Comparison of ENCODE assay signal across 17 cellular contexts in the genomic region with DNA sequence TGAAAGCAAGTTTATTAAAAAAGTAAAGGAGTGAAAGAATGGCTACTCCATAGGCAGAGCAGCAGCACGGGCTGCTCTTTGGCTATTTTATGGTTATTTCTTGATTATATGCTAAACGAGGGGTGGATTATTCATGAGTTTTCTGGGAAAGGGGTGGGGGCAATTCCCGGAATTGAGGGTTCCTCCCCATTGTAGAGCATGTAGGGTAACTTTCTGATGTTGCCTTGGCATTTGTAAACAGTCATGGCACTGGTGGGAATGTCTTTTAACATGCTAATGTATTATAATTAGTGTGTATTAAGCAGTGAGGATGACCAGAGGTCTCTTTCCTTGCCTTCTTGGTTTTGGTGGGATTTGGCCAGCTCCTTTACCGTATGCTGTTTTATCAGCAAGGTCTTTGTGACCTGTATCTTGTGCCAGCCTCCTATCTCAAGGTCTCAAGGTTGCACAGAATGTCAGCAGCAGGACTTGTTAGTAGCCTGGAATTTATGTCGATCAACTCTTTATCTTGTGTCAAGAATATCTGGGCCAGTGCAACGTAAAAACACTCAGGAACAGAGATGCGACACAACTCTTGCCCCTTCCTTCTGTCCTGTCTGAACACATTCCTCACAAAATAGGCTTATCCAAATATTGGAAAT.
DNase-seq lines count a peak whose midpoint lies in the region; ATAC-seq, FAIRE-seq and TF ChIP-seq lines count a peak whose summit lies in the region.
"Had no signal": no experiment of that assay in that cellular context is flagged by ENCODE, and none has a peak within 500 bp of the region (broad histone marks: within the 10 kb centered on the region; RNA-seq: fewer than 3 reads in every experiment).

No MANE protein-coding gene starts in this region.

- H2AK5ac ChIP-seq in H9 (ENCODE audit: insufficient read length, low read length) (no peak overlapping the region), H1 (ENCODE audit: low read depth, low read length) (0 out of 2 replicates have a peak overlapping the region, but pooled peaks have one; percentile 82)

- H2BK12ac ChIP-seq in H9 (ENCODE audit: insufficient read length, low read depth, low read length): no peak overlapping the region
- peak overlapping the region; percentile 94; the same call in 1 of the 2 replicates for H2BK12ac ChIP-seq in H1 (ENCODE audit: low read depth, low read length)

- H3K23ac ChIP-seq in H9 (ENCODE audit: insufficient read length, low read depth, low read length): no peak overlapping the region
- H3K23ac ChIP-seq in H1 (ENCODE audit: insufficient read length): no peak overlapping the region

- peak; percentile 57 for FAIRE-seq in H1 (lab: Jason Lieb, UNC)
- FAIRE-seq: G401.6, GM12892 had no signal

- H4K8ac ChIP-seq in H9 (replicated peaks; ENCODE audit: insufficient read length, low read depth, low read length): no peak overlapping the region
- no peak overlapping the region for H4K8ac ChIP-seq in H1 (ENCODE audit: extremely low read depth, insufficient read depth, low read length)

- CTCF ChIA-PET in WTC11 (lab: Charles Lee): no interaction called here
- CTCF ChIA-PET in H1 (lab: Charles Lee; ENCODE audit: partially characterized antibody): interaction anchor here (0.6 to 0.9 kb wide), 4 partner anchors 24 to 583 kb away, joined by 3 read pairs; no protein-coding TSS in a partner anchor

- peaks cover 0 to 11% of the 10 kb centered on the region in 2 experiments for H3K9me3 Mint-ChIP-seq in H9
- H3K9me3 Mint-ChIP-seq in WTC11: peaks cover 20% of the 10 kb centered on the region
- peaks cover 15% of the 10 kb centered on the region for H3K9me3 Mint-ChIP-seq in activated CD4-positive, alpha-beta T cell treated with anti-CD3 and anti-CD28 coated beads, Interleukin-2, amount 10 ng/mL, durations not matched to agents 24 days and 14 days

- no peak for TF ChIP-seq RAD21 in H1 (IDR thresholded peaks at IDR 0.05 in 1 of 2, conservative IDR thresholded peaks at IDR 0.05 in 1 of 2; ENCODE audit: low read depth in 2 of 2, low read length in 2 of 2)

- H3K4me3 Mint-ChIP-seq in H9 (peak overlapping the region in 1 of 2 experiments; percentile 25; a peak in 1 of 5 replicates), WTC11 (peak overlapping the region; percentile 45)
- no peak overlapping the region for H3K4me3 Mint-ChIP-seq in activated CD4-positive, alpha-beta T cell treated with anti-CD3 and anti-CD28 coated beads, Interleukin-2, amount 10 ng/mL, durations not matched to agents 24 days and 14 days
- H3K4me3 Mint-ChIP-seq: CD4-positive, CD25-positive, alpha-beta regulatory T cell; IgD-negative memory B cell had no signal

- H3K56ac ChIP-seq in H9 (ENCODE audit: insufficient read length, low read depth, low read length) (no peak overlapping the region), H1 (replicated peaks; ENCODE audit: insufficient read length, low read depth, low read length) (no peak overlapping the region)

- DNase-seq in H9: no peak
- DNase-seq in WTC11 (ENCODE audit: low spot score): no peak
- no peak for DNase-seq in H1 (ENCODE audit: low read depth in 1 of 2, low spot score in 2 of 2)
- no peak for DNase-seq in NCI-H1417 treated with DMSO at 0.1 percent for 48 hours (lab: John Stamatoyannopoulos, UW)
- DNase-seq in activated CD4-positive, alpha-beta T cell treated with anti-CD3 and anti-CD28 coated beads, Interleukin-2, amount 10 ng/mL, durations not matched to agents 24 days and 14 days: no peak
- DNase-seq: ACHN; CD4-positive, CD25-positive, alpha-beta regulatory T cell; GOT3; NCI-H1436; NCI-H2029 treated with DMSO at 0.1 percent for 48 hours; NCI-H510A treated with DMSO at 0.1 percent for 48 hours; SIG-M5 had no signal

- H3K27ac ChIP-seq in H9 (ENCODE audit: insufficient read length, low read depth, low read length) (no peak overlapping the region), H1 (ENCODE audit: low read depth, low read length) (peak overlapping the region; percentile 80; the same call in 1 of the 2 replicates)

- H3K4me3 ChIP-seq in H1 (ENCODE audit: extremely low read depth in 1 of 4, insufficient read depth in 2 of 4, low read depth in 3 of 4, low read length in 4 of 4) (peak overlapping the region in 1 of 4 experiments; percentile 29; a peak in 1 of 8 replicates), neuron (ENCODE audit: low read length) (peak overlapping the region; percentile 16)

- no peak overlapping the region for H2BK15ac ChIP-seq in H9 (ENCODE audit: low read depth, low read length)
- H2BK15ac ChIP-seq in H1 (ENCODE audit: low read length): no peak overlapping the region

- H2BK120ac ChIP-seq in H9 (ENCODE audit: low read depth, low read length, poor library complexity, severe bottlenecking): no peak overlapping the region
- peak overlapping the region; percentile 1 for H2BK120ac ChIP-seq in H1 (replicated peaks; ENCODE audit: low read depth, low read length)

- H3K4me2 ChIP-seq in H9 (ENCODE audit: insufficient read depth, insufficient read length, low read length): no peak overlapping the region
- peak overlapping the region; percentile 31 to 48; a peak in 1 of 4 replicates for H3K4me2 ChIP-seq in H1 (ENCODE audit: insufficient read depth in 1 of 2, low read depth in 2 of 2, low read length in 2 of 2)

- H3K79me1 ChIP-seq in H9 (ENCODE audit: insufficient read depth, low read depth, low read length, poor library complexity, severe bottlenecking) (no peaks in the 10 kb centered on the region), H1 (ENCODE audit: low read depth, low read length) (no peaks in the 10 kb centered on the region)

- POLR2A ChIA-PET in WTC11 (lab: Charles Lee) (no interaction called here), H1 (lab: Charles Lee; ENCODE audit: partially characterized antibody) (no interaction called here)

- no peak overlapping the region for H2BK5ac ChIP-seq in H9 (ENCODE audit: insufficient read length, low read length)
- peak overlapping the region; percentile 93; the same call in 1 of the 2 replicates for H2BK5ac ChIP-seq in H1 (ENCODE audit: low read depth, low read length)

- H4K91ac ChIP-seq in H9 (ENCODE audit: insufficient read length, low read depth, low read length) (no peak overlapping the region), H1 (replicated peaks; ENCODE audit: insufficient read length, low read length) (peak overlapping the region; percentile 88)

- H3K23me2 ChIP-seq in H9 (ENCODE audit: insufficient read length, low read depth, low read length, poor library complexity, severe bottlenecking) (peaks cover 2% of the 10 kb centered on the region), H1 (ENCODE audit: low read depth, low read length) (no peaks in the 10 kb centered on the region)

- H2BK20ac ChIP-seq in H9 (ENCODE audit: low read depth, low read length, poor library complexity, severe bottlenecking) (no peak overlapping the region), H1 (ENCODE audit: low read length) (peak overlapping the region; percentile 80; the same call in 1 of the 2 replicates)

- H3K27ac Mint-ChIP-seq in H9 (peak overlapping the region; percentile 96 to 99 (median 98)), WTC11 (peak overlapping the region; percentile 82; the same call in 1 of the 2 replicates)
- no peak overlapping the region for H3K27ac Mint-ChIP-seq in activated CD4-positive, alpha-beta T cell treated with anti-CD3 and anti-CD28 coated beads, Interleukin-2, amount 10 ng/mL, durations not matched to agents 24 days and 14 days
- H3K27ac Mint-ChIP-seq: CD4-positive, CD25-positive, alpha-beta regulatory T cell; IgD-negative memory B cell had no signal

- H3K4ac ChIP-seq in H9 (ENCODE audit: low read depth, low read length) (no peak overlapping the region), H1 (replicated peaks; ENCODE audit: insufficient read length, low read depth, low read length) (no peak overlapping the region)

- no peak overlapping the region for H3T11ph ChIP-seq in H9 (ENCODE audit: low read length)

- H3K36me3 Mint-ChIP-seq in H9 (ENCODE audit: insufficient read depth in 1 of 3, low read depth in 3 of 3) (peaks cover 0 to 27% (median 15%) of the 10 kb centered on the region in 3 experiments), WTC11 (peaks cover 18% of the 10 kb centered on the region)
- H3K36me3 Mint-ChIP-seq in activated CD4-positive, alpha-beta T cell treated with anti-CD3 and anti-CD28 coated beads, Interleukin-2, amount 10 ng/mL, durations not matched to agents 24 days and 14 days (ENCODE audit: low read depth): no peaks in the 10 kb centered on the region
- H3K36me3 Mint-ChIP-seq: CD4-positive, CD25-positive, alpha-beta regulatory T cell; IgD-negative memory B cell had no signal

- H3K4me1 ChIP-seq in H9 (ENCODE audit: insufficient read depth, low read length) (peaks cover 10% of the 10 kb centered on the region; the same call in 1 of the 2 replicates), H1 (replicated peaks in 1 of 4; ENCODE audit: control insufficient read depth in 3 of 4, insufficient read depth in 4 of 4, low read length in 3 of 4) (peaks cover 4 to 14% (median 12%) of the 10 kb centered on the region in 4 experiments; a peak in 4 of 7 replicates), neuron (ENCODE audit: insufficient read depth, low read length) (peaks cover 33% of the 10 kb centered on the region)

- H2AFZ ChIP-seq in H9 (ENCODE audit: low read length): no peak overlapping the region
- no peak overlapping the region for H2AFZ ChIP-seq in H1 (ENCODE audit: low read length)
- no peak overlapping the region for H2AFZ ChIP-seq in neuron (ENCODE audit: low read depth, low read length)

- no peak for TF ChIP-seq POLR2A in H1 (IDR thresholded peaks at IDR 0.05; ENCODE audit: control extremely low read depth in 1 of 2, low read depth in 2 of 2, low read length in 2 of 2)

- no peak for TF ChIP-seq EP300 in H1 (IDR thresholded peaks at IDR 0.05; ENCODE audit: borderline replicate concordance in 1 of 2, low read depth in 2 of 2, low read length in 2 of 2)

- TF ChIP-seq CTCF in H9 (conservative IDR thresholded peaks at IDR 0.05) (no peak), WTC11 (IDR thresholded peaks at IDR 0.05) (no peak), H1 (IDR thresholded peaks at IDR 0.05; ENCODE audit: control extremely low read depth in 1 of 3, insufficient read depth in 1 of 3, low read depth in 1 of 3, low read length in 3 of 3) (no peak)

- intact Hi-C loops in activated CD4-positive, alpha-beta T cell treated with anti-CD3 and anti-CD28 coated beads, Interleukin-2, amount 10 ng/mL, durations not matched to agents 24 days and 14 days (cut with micrococcal nuclease): no loop called here

- H4K20me1 ChIP-seq in H9 (ENCODE audit: control insufficient read depth, insufficient read depth, insufficient read length) (no peaks in the 10 kb centered on the region), H1 (replicated peaks in 1 of 2; ENCODE audit: control insufficient read depth in 1 of 2, insufficient read depth in 2 of 2, low read length in 2 of 2) (no peaks in the 10 kb centered on the region)

- H4K5ac ChIP-seq in H9 (ENCODE audit: insufficient read length, low read depth, low read length) (no peak overlapping the region), H1 (ENCODE audit: insufficient read length, low read depth, low read length) (peak overlapping the region; percentile 49)

- ATAC-seq in WTC11 (peak; percentile 25), GM21423 (IDR thresholded peaks at IDR 0.05; ENCODE audit: unreplicated experiment) (no peak)

- no peak overlapping the region for H3K9ac ChIP-seq in H9 (ENCODE audit: extremely low read depth, insufficient read length, low read length)
- H3K9ac ChIP-seq in H1 (replicated peaks in 1 of 4; ENCODE audit: extremely low read depth in 1 of 4, low read depth in 3 of 4, low read length in 3 of 4): no peak overlapping the region

- peaks cover 36 to 40% of the 10 kb centered on the region in 2 experiments for H3K4me1 Mint-ChIP-seq in H9
- peaks cover 42% of the 10 kb centered on the region for H3K4me1 Mint-ChIP-seq in WTC11
- no peaks in the 10 kb centered on the region for H3K4me1 Mint-ChIP-seq in activated CD4-positive, alpha-beta T cell treated with anti-CD3 and anti-CD28 coated beads, Interleukin-2, amount 10 ng/mL, durations not matched to agents 24 days and 14 days
- H3K4me1 Mint-ChIP-seq: CD4-positive, CD25-positive, alpha-beta regulatory T cell; IgD-negative memory B cell had no signal

- H3K27me3 ChIP-seq in H9 (ENCODE audit: insufficient read depth, low read length) (no peaks in the 10 kb centered on the region), H1 (replicated peaks in 1 of 4; ENCODE audit: control insufficient read depth in 3 of 4, extremely low read depth in 1 of 4, insufficient read depth in 3 of 4, low read length in 3 of 4) (no peaks in the 10 kb centered on the region; a peak in 1 of 7 replicates), neuron (ENCODE audit: insufficient read depth, low read length) (no peaks in the 10 kb centered on the region)

- H3K14ac ChIP-seq in H9 (ENCODE audit: insufficient read depth, low read length) (no peak overlapping the region), H1 (ENCODE audit: insufficient read length) (no peak overlapping the region)

- H3K36me3 ChIP-seq in H1 (ENCODE audit: control insufficient read depth in 2 of 4, insufficient read depth in 4 of 4, low read length in 3 of 4) (peaks cover 0 to 7% (median 0%) of the 10 kb centered on the region in 4 experiments; a peak in 3 of 8 replicates), neuron (ENCODE audit: insufficient read depth, low read length) (no peaks in the 10 kb centered on the region)

- peaks cover 5% of the 10 kb centered on the region for H3K9me3 ChIP-seq in H9 (ENCODE audit: control insufficient read depth, low read depth, low read length)
- H3K9me3 ChIP-seq in H1 (ENCODE audit: insufficient read depth in 2 of 2, low read depth in 1 of 2, low read length in 1 of 2): peaks cover 11 to 12% of the 10 kb centered on the region in 2 experiments; a peak in 2 of 4 replicates
- H3K9me3 ChIP-seq in neuron (ENCODE audit: low read length): no peaks in the 10 kb centered on the region

- H3K27me3 Mint-ChIP-seq in H9 (ENCODE audit: low read depth) (no peaks in the 10 kb centered on the region; the same call in 1 of the 2 replicates), WTC11 (ENCODE audit: low read depth) (peaks cover 5% of the 10 kb centered on the region; the same call in 1 of the 2 replicates)
- H3K27me3 Mint-ChIP-seq in activated CD4-positive, alpha-beta T cell treated with anti-CD3 and anti-CD28 coated beads, Interleukin-2, amount 10 ng/mL, durations not matched to agents 24 days and 14 days: no peaks in the 10 kb centered on the region
- H3K27me3 Mint-ChIP-seq: CD4-positive, CD25-positive, alpha-beta regulatory T cell; IgD-negative memory B cell had no signal

- no peak overlapping the region for H3K18ac ChIP-seq in H9 (ENCODE audit: insufficient read length, low read depth, low read length)
- H3K18ac ChIP-seq in H1 (ENCODE audit: extremely low read depth, low read length): peak overlapping the region; percentile 80; the same call in 1 of the 2 replicates

- no CpG with 5 or more reads among the region's 7 CpGs for WGBS in H9 (ENCODE audit: extremely low coverage, insufficient read length, low lambda C conversion rate)
- 79% methylated on average over 7 of the region's 7 CpGs; no CpG with 5 or more reads in 1 of the 2 experiments for WGBS in H1 (ENCODE audit: extremely low coverage in 1 of 2, insufficient coverage in 1 of 2, insufficient read length in 1 of 2, insufficient replicate concordance in 2 of 2, low coverage in 1 of 2, low lambda C conversion rate in 2 of 2, missing lambda C conversion rate in 1 of 2), 2 experiments

- H3K79me2 ChIP-seq in H9 (ENCODE audit: insufficient read depth, low read length): no peaks in the 10 kb centered on the region
- no peaks in the 10 kb centered on the region for H3K79me2 ChIP-seq in H1 (ENCODE audit: control insufficient read depth in 1 of 2, insufficient read depth in 2 of 2, low read length in 2 of 2)
